In the genomic region with DNA sequence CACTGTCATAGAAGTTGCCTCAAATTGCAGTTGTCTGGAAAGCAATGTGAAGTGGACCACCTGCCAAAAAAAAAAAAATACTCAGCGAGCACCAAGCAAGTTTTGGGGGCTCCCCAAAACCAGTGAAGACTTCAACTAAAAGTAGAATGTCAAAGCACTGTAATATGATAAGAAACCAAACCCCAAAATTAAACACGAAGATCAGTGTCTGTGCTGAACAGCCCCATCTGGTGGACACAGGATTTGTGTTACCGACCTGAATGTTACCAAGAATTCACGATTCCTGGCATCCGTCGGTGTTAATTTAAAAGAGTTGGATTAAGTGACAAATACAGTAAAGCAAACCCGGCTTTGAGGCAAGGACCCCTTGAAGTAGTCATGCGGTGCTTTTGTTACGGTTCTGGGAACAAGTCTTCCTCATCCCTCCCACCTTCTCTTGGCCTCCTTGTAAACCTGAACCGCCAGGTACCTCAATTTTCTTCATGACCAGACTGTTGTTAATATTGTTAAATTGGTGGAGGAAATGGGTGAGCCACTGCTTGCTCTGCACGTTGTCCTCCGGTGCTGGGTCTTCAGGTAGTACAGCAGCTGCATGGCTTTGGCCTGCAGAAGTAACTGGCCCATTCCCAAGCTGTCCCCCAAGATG, we compare ENCODE assay signal across 7 cellular contexts. TPM values are rescaled to one million over a fixed set of nuclear protein-coding genes. Genes with fewer than 3 reads are reported as not detected.
DNase-seq lines count a peak whose midpoint lies in the region; ATAC-seq, FAIRE-seq and TF ChIP-seq lines count a peak whose summit lies in the region.

No MANE protein-coding gene starts in this region.

- no peak overlapping the region for H3K27ac ChIP-seq in HepG2 (ENCODE audit: extremely low read length, insufficient read depth, low read length)

- TF ChIP-seq RAD21 in HepG2 (CRISPR knock-in tag; IDR thresholded peaks at IDR 0.05) = peak; percentile 69; the same call in 1 of the 2 replicates

- peak; percentile 72 for TF ChIP-seq CTCF in GM06990 (IDR thresholded peaks at IDR 0.05; ENCODE audit: insufficient read depth, low read length, poor library complexity, severe bottlenecking)
- no peak for TF ChIP-seq CTCF in activated B cell treated with CpG ODN at 0.5 μM for 24 hours (IDR thresholded peaks at IDR 0.05)
- TF ChIP-seq CTCF in HepG2 (CRISPR knock-in tag; IDR thresholded peaks at IDR 0.05) = peak; percentile 88

- H3K27me3 ChIP-seq in GM06990 (replicated peaks; ENCODE audit: control insufficient read depth, insufficient read depth, low read length) = no peaks in the 10 kb centered on the region; the same call in 1 of the 2 replicates
- no peaks in the 10 kb centered on the region for H3K27me3 ChIP-seq in HepG2 (ENCODE audit: control insufficient read depth in 1 of 2, insufficient read depth in 2 of 2, low read length in 2 of 2)

- H3K4me1 ChIP-seq in HepG2 (ENCODE audit: insufficient read depth, low read length) = peaks cover 43% of the 10 kb centered on the region

- H3K27me3 Mint-ChIP-seq in activated B cell treated with CpG ODN at 0.5 μM for 24 hours = peaks cover 13% of the 10 kb centered on the region

- H3K9me3 ChIP-seq in HepG2 (ENCODE audit: low read length) = no peaks in the 10 kb centered on the region

- peak overlapping the region; percentile 24 for H3K4me3 Mint-ChIP-seq in activated B cell treated with CpG ODN at 0.5 μM for 24 hours

- no peak for TF ChIP-seq POLR2A in HepG2 (IDR thresholded peaks at IDR 0.05; ENCODE audit: insufficient read depth in 1 of 2, low read depth in 2 of 2, low read length in 2 of 2)

- no peak overlapping the region for H2AFZ ChIP-seq in HepG2 (ENCODE audit: low read length)

- peak; percentile 13 for DNase-seq in GM06990 (ENCODE audit: extremely low read depth, insufficient read length)
- peak; percentile 53 for DNase-seq in LHCN-M2 (ENCODE audit: low read depth)
- DNase-seq in activated B cell treated with CpG ODN at 0.5 μM for 24 hours = no peak
- peak; percentile 65 for DNase-seq in cerebellar cortex (ENCODE audit: low spot score)
- peak; percentile 63 for DNase-seq in HepG2 (ENCODE audit: low spot score)
- peak; percentile 35 for DNase-seq in stimulated activated CD8-positive, alpha-beta memory T cell treated with anti-CD3 and anti-CD28 coated beads, Interleukin-12 subunit alpha, Interleukin-12 subunit beta, amount 100 ng/mL, for 1 hour (ENCODE audit: low read depth)

- BruUV-seq in HepG2 (replicated peaks; lab: Mats Ljungman, UMichigan) = no TSS peak

- peak; percentile 92 for FAIRE-seq in HepG2 (lab: Jason Lieb, UNC)

- H3K4me3 ChIP-seq in GM06990 (replicated peaks; ENCODE audit: low read depth, low read length) (no peak overlapping the region), HepG2 (replicated peaks in 1 of 3; ENCODE audit: insufficient read depth in 1 of 3, low read depth in 2 of 3, low read length in 3 of 3) (no peak overlapping the region)

- H3K9ac ChIP-seq in HepG2 (ENCODE audit: insufficient read depth, low read depth, low read length) = no peak overlapping the region

- intact Hi-C loops in activated B cell treated with CpG ODN at 0.5 μM for 24 hours (cut with micrococcal nuclease) (no loop called here), HepG2 (cut with micrococcal nuclease; ENCODE audit: unreplicated experiment) (no loop called here)

- peaks cover 13% of the 10 kb centered on the region for H3K4me1 Mint-ChIP-seq in activated B cell treated with CpG ODN at 0.5 μM for 24 hours

- H3K27ac Mint-ChIP-seq in activated B cell treated with CpG ODN at 0.5 μM for 24 hours = no peak overlapping the region

- 35% methylated on average over 12 of the region's 12 CpGs for WGBS in HepG2 (ENCODE audit: low lambda C conversion rate)

- CTCF ChIA-PET in activated B cell treated with CpG ODN at 0.5 μM for 24 hours (lab: Charles Lee) = no interaction called here
- CTCF ChIA-PET in HepG2 (lab: Yijun Ruan, JAX; ENCODE audit: low intra/inter-chr PET ratio, low total read pairs) = interaction anchor here (1.0 kb wide), 1 partner anchor 239 kb away, joined by 6 read pairs; no protein-coding TSS in a partner anchor

- no peaks in the 10 kb centered on the region for H4K20me1 ChIP-seq in HepG2 (ENCODE audit: insufficient read depth, low read length)

- TF ChIP-seq EP300 in HepG2 (IDR thresholded peaks at IDR 0.05; ENCODE audit: low read depth in 2 of 2, low read length in 2 of 2) = no peak
- TF ChIP-seq EP300 in HepG2 (CRISPR knock-in tag; IDR thresholded peaks at IDR 0.05; ENCODE audit: borderline replicate concordance) = no peak

- H3K36me3 ChIP-seq in GM06990 (ENCODE audit: control insufficient read depth, insufficient read depth, low read length) (no peaks in the 10 kb centered on the region), HepG2 (replicated peaks in 1 of 2; ENCODE audit: control insufficient read depth in 1 of 2, insufficient read depth in 2 of 2, low read length in 2 of 2) (no peaks in the 10 kb centered on the region)

- H3K4me2 ChIP-seq in HepG2 (ENCODE audit: low read depth, low read length) = no peak overlapping the region

- POLR2A ChIA-PET in activated B cell treated with CpG ODN at 0.5 μM for 24 hours (lab: Charles Lee) = no interaction called here
- POLR2A ChIA-PET in HepG2 (lab: Yijun Ruan, JAX) = no interaction called here

- H3K9me3 Mint-ChIP-seq in activated B cell treated with CpG ODN at 0.5 μM for 24 hours = no peaks in the 10 kb centered on the region

- H3K79me2 ChIP-seq in HepG2 (ENCODE audit: insufficient read depth, low read length) = no peaks in the 10 kb centered on the region

- in situ Hi-C loops in HepG2 (cut with HindIII; ENCODE audit: extremely low pct_ligation_motif_present, low pct_unique_long_range_greater_than_20kb) = no loop called here

- H3K36me3 Mint-ChIP-seq in activated B cell treated with CpG ODN at 0.5 μM for 24 hours (ENCODE audit: low read depth) = no peaks in the 10 kb centered on the region

- ATAC-seq in activated B cell treated with CpG ODN at 0.5 μM for 24 hours (ENCODE audit: low read depth) (no peak), HepG2 (peak; percentile 64), HG03521 (IDR thresholded peaks at IDR 0.05; ENCODE audit: unreplicated experiment) (no peak)

RNA-seq across cellular contexts. Expression of gene SSB, which starts 31.3 kb away (rescaled TPM):
- total RNA-seq in LHCN-M2 (2014; rRNA removed) (151 and 157 TPM in 2 replicates), activated B cell treated with CpG ODN at 0.5 μM for 24 hours (94.7 and 100 TPM in 2 replicates), HepG2 (2016; rRNA removed; fragmentation: Illumina TruSeq; extraction: Trizol) (208 and 344 TPM in 2 replicates)
- 129 TPM for polyA plus RNA-seq in LHCN-M2 (2012)
- total RNA-seq in HepG2 (2016; cell fraction: cytosol; rRNA removed; fragmentation: Illumina TruSeq; extraction: Trizol; ENCODE audit: low read depth) = 22.0 and 26.1 TPM in 2 replicates
- total RNA-seq in HepG2 (2016; cell fraction: insoluble cytoplasmic fraction; rRNA removed; fragmentation: Illumina TruSeq; extraction: Trizol) = 224 and 344 TPM in 2 replicates
- total RNA-seq in HepG2 (2016; cell fraction: membrane; rRNA removed; fragmentation: Illumina TruSeq; extraction: Trizol) = 39.4 and 51.5 TPM in 2 replicates
- total RNA-seq in HepG2 (2016; cell fraction: nucleus; rRNA removed; fragmentation: Illumina TruSeq; extraction: Trizol) = 156 and 161 TPM in 2 replicates
- 77.0 and 109 TPM in 2 replicates for polyA plus RNA-seq in HepG2 (2011; rRNA removed)
- 38.7 and 50.8 TPM in 2 replicates for polyA plus RNA-seq in HepG2 (2011; cell fraction: cytosol; rRNA removed)
- 66.2 and 105 TPM in 2 replicates for polyA plus RNA-seq in HepG2 (2011; cell fraction: nucleus; rRNA removed)
- 157 and 209 TPM in 2 replicates for polyA plus RNA-seq in HepG2 (2012)
- polyA plus RNA-seq in HepG2 (2016; cell fraction: cytosol; fragmentation: Illumina TruSeq; extraction: Trizol; ENCODE audit: low read depth) = 19.2 and 19.3 TPM in 2 replicates
- 441 and 470 TPM in 2 replicates for polyA plus RNA-seq in HepG2 (2016; cell fraction: insoluble cytoplasmic fraction; fragmentation: Illumina TruSeq; extraction: Trizol; ENCODE audit: low read depth)
- polyA plus RNA-seq in HepG2 (2016; cell fraction: membrane; fragmentation: Illumina TruSeq; extraction: Trizol; ENCODE audit: low read depth) = 30.3 and 34.1 TPM in 2 replicates
- 324 and 340 TPM in 2 replicates for polyA plus RNA-seq in HepG2 (2016; cell fraction: nucleus; fragmentation: Illumina TruSeq; extraction: Trizol; ENCODE audit: insufficient read depth, low read depth)
- 7.8 and 10.0 TPM in 2 replicates for polyA minus RNA-seq in HepG2 (2011; rRNA and poly(A)+ RNA removed; ENCODE audit: low replicate concordance)
- polyA minus RNA-seq in HepG2 (2011; cell fraction: cytosol; rRNA and poly(A)+ RNA removed) = 30.6 and 40.2 TPM in 2 replicates
- 102 and 107 TPM in 2 replicates for polyA minus RNA-seq in HepG2 (2011; cell fraction: nucleus; rRNA and poly(A)+ RNA removed)

RNA-seq across cellular contexts. Expression of gene KLHL23, which starts 33.7 kb away (rescaled TPM):
- total RNA-seq in LHCN-M2 (2014; rRNA removed) (3.3 and 4.6 TPM in 2 replicates), activated B cell treated with CpG ODN at 0.5 μM for 24 hours (2.1 and 2.6 TPM in 2 replicates), HepG2 (2016; rRNA removed; fragmentation: Illumina TruSeq; extraction: Trizol) (52.4 and 70.4 TPM in 2 replicates)
- polyA plus RNA-seq in LHCN-M2 (2012) = 0.96 TPM
- total RNA-seq in HepG2 (2016; cell fraction: cytosol; rRNA removed; fragmentation: Illumina TruSeq; extraction: Trizol; ENCODE audit: low read depth) = 3.8 and 4.0 TPM in 2 replicates
- 53.0 and 76.0 TPM in 2 replicates for total RNA-seq in HepG2 (2016; cell fraction: insoluble cytoplasmic fraction; rRNA removed; fragmentation: Illumina TruSeq; extraction: Trizol)
- 21.1 and 22.5 TPM in 2 replicates for total RNA-seq in HepG2 (2016; cell fraction: membrane; rRNA removed; fragmentation: Illumina TruSeq; extraction: Trizol)
- 36.3 and 42.1 TPM in 2 replicates for total RNA-seq in HepG2 (2016; cell fraction: nucleus; rRNA removed; fragmentation: Illumina TruSeq; extraction: Trizol)
- polyA plus RNA-seq in HepG2 (2011; rRNA removed) = 23.2 and 26.1 TPM in 2 replicates
- polyA plus RNA-seq in HepG2 (2011; cell fraction: cytosol; rRNA removed) = 10.9 and 22.4 TPM in 2 replicates
- polyA plus RNA-seq in HepG2 (2011; cell fraction: nucleus; rRNA removed) = 8.3 and 11.2 TPM in 2 replicates
- 30.0 and 30.2 TPM in 2 replicates for polyA plus RNA-seq in HepG2 (2012)
- polyA plus RNA-seq in HepG2 (2016; cell fraction: cytosol; fragmentation: Illumina TruSeq; extraction: Trizol; ENCODE audit: low read depth) = 1.9 and 2.2 TPM in 2 replicates
- polyA plus RNA-seq in HepG2 (2016; cell fraction: insoluble cytoplasmic fraction; fragmentation: Illumina TruSeq; extraction: Trizol; ENCODE audit: low read depth) = 48.0 and 49.5 TPM in 2 replicates
- 9.5 and 10.3 TPM in 2 replicates for polyA plus RNA-seq in HepG2 (2016; cell fraction: membrane; fragmentation: Illumina TruSeq; extraction: Trizol; ENCODE audit: low read depth)
- 30.0 and 37.3 TPM in 2 replicates for polyA plus RNA-seq in HepG2 (2016; cell fraction: nucleus; fragmentation: Illumina TruSeq; extraction: Trizol; ENCODE audit: insufficient read depth, low read depth)
- polyA minus RNA-seq in HepG2 (2011; rRNA and poly(A)+ RNA removed; ENCODE audit: low replicate concordance) = 5.5 and 20.6 TPM in 2 replicates
- 40.3 and 63.9 TPM in 2 replicates for polyA minus RNA-seq in HepG2 (2011; cell fraction: cytosol; rRNA and poly(A)+ RNA removed)
- polyA minus RNA-seq in HepG2 (2011; cell fraction: nucleus; rRNA and poly(A)+ RNA removed) = 38.0 and 58.4 TPM in 2 replicates

RNA-seq across cellular contexts. Expression of gene METTL5, which starts 57.3 kb away (rescaled TPM):
- 48.7 and 54.0 TPM in 2 replicates for total RNA-seq in LHCN-M2 (2014; rRNA removed)
- polyA plus RNA-seq in LHCN-M2 (2012) = 75.9 TPM
- total RNA-seq in activated B cell treated with CpG ODN at 0.5 μM for 24 hours = 48.3 and 51.1 TPM in 2 replicates
- total RNA-seq in HepG2 (2016; rRNA removed; fragmentation: Illumina TruSeq; extraction: Trizol) = 95.1 and 129 TPM in 2 replicates
- 58.3 and 79.4 TPM in 2 replicates for total RNA-seq in HepG2 (2016; cell fraction: cytosol; rRNA removed; fragmentation: Illumina TruSeq; extraction: Trizol; ENCODE audit: low read depth)
- 88.5 and 134 TPM in 2 replicates for total RNA-seq in HepG2 (2016; cell fraction: insoluble cytoplasmic fraction; rRNA removed; fragmentation: Illumina TruSeq; extraction: Trizol)
- 60.2 and 79.2 TPM in 2 replicates for total RNA-seq in HepG2 (2016; cell fraction: membrane; rRNA removed; fragmentation: Illumina TruSeq; extraction: Trizol)
- 42.4 and 44.9 TPM in 2 replicates for total RNA-seq in HepG2 (2016; cell fraction: nucleus; rRNA removed; fragmentation: Illumina TruSeq; extraction: Trizol)
- polyA plus RNA-seq in HepG2 (2011; rRNA removed) = 39.4 and 50.7 TPM in 2 replicates
- 31.7 and 48.5 TPM in 2 replicates for polyA plus RNA-seq in HepG2 (2011; cell fraction: cytosol; rRNA removed)
- polyA plus RNA-seq in HepG2 (2011; cell fraction: nucleus; rRNA removed) = 10.9 and 13.8 TPM in 2 replicates
- 75.0 and 115 TPM in 2 replicates for polyA plus RNA-seq in HepG2 (2012)
- 75.1 and 103 TPM in 2 replicates for polyA plus RNA-seq in HepG2 (2016; cell fraction: cytosol; fragmentation: Illumina TruSeq; extraction: Trizol; ENCODE audit: low read depth)
- 159 and 167 TPM in 2 replicates for polyA plus RNA-seq in HepG2 (2016; cell fraction: insoluble cytoplasmic fraction; fragmentation: Illumina TruSeq; extraction: Trizol; ENCODE audit: low read depth)
- 67.4 and 91.3 TPM in 2 replicates for polyA plus RNA-seq in HepG2 (2016; cell fraction: membrane; fragmentation: Illumina TruSeq; extraction: Trizol; ENCODE audit: low read depth)
- 77.1 and 79.7 TPM in 2 replicates for polyA plus RNA-seq in HepG2 (2016; cell fraction: nucleus; fragmentation: Illumina TruSeq; extraction: Trizol; ENCODE audit: insufficient read depth, low read depth)
- 6.9 and 9.0 TPM in 2 replicates for polyA minus RNA-seq in HepG2 (2011; rRNA and poly(A)+ RNA removed; ENCODE audit: low replicate concordance)
- 17.9 and 19.6 TPM in 2 replicates for polyA minus RNA-seq in HepG2 (2011; cell fraction: cytosol; rRNA and poly(A)+ RNA removed)
- 19.9 and 21.2 TPM in 2 replicates for polyA minus RNA-seq in HepG2 (2011; cell fraction: nucleus; rRNA and poly(A)+ RNA removed)

RNA-seq across cellular contexts. Expression of gene UBR3, which starts 59.9 kb away (rescaled TPM):
- total RNA-seq in LHCN-M2 (2014; rRNA removed) = 21.7 and 26.3 TPM in 2 replicates
- polyA plus RNA-seq in LHCN-M2 (2012) = 8.4 TPM
- 29.4 and 35.6 TPM in 2 replicates for total RNA-seq in activated B cell treated with CpG ODN at 0.5 μM for 24 hours
- 28.0 and 31.6 TPM in 2 replicates for total RNA-seq in HepG2 (2016; rRNA removed; fragmentation: Illumina TruSeq; extraction: Trizol)
- 9.8 and 9.9 TPM in 2 replicates for total RNA-seq in HepG2 (2016; cell fraction: cytosol; rRNA removed; fragmentation: Illumina TruSeq; extraction: Trizol; ENCODE audit: low read depth)
- 28.5 TPM in 2 replicates for total RNA-seq in HepG2 (2016; cell fraction: insoluble cytoplasmic fraction; rRNA removed; fragmentation: Illumina TruSeq; extraction: Trizol)
- 9.7 and 13.2 TPM in 2 replicates for total RNA-seq in HepG2 (2016; cell fraction: membrane; rRNA removed; fragmentation: Illumina TruSeq; extraction: Trizol)
- total RNA-seq in HepG2 (2016; cell fraction: nucleus; rRNA removed; fragmentation: Illumina TruSeq; extraction: Trizol) = 87.9 TPM in 2 replicates
- 12.7 and 15.1 TPM in 2 replicates for polyA plus RNA-seq in HepG2 (2011; rRNA removed)
- polyA plus RNA-seq in HepG2 (2011; cell fraction: cytosol; rRNA removed) = 5.8 and 8.8 TPM in 2 replicates
- 11.8 and 14.4 TPM in 2 replicates for polyA plus RNA-seq in HepG2 (2011; cell fraction: nucleus; rRNA removed)
- 15.7 and 21.2 TPM in 2 replicates for polyA plus RNA-seq in HepG2 (2012)
- polyA plus RNA-seq in HepG2 (2016; cell fraction: cytosol; fragmentation: Illumina TruSeq; extraction: Trizol; ENCODE audit: low read depth) = 0.95 and 1.1 TPM in 2 replicates
- 23.3 and 26.2 TPM in 2 replicates for polyA plus RNA-seq in HepG2 (2016; cell fraction: insoluble cytoplasmic fraction; fragmentation: Illumina TruSeq; extraction: Trizol; ENCODE audit: low read depth)
- 2.1 and 2.9 TPM in 2 replicates for polyA plus RNA-seq in HepG2 (2016; cell fraction: membrane; fragmentation: Illumina TruSeq; extraction: Trizol; ENCODE audit: low read depth)
- polyA plus RNA-seq in HepG2 (2016; cell fraction: nucleus; fragmentation: Illumina TruSeq; extraction: Trizol; ENCODE audit: insufficient read depth, low read depth) = 42.6 and 46.5 TPM in 2 replicates
- polyA minus RNA-seq in HepG2 (2011; rRNA and poly(A)+ RNA removed; ENCODE audit: low replicate concordance) = 15.2 and 23.6 TPM in 2 replicates
- 30.8 and 37.0 TPM in 2 replicates for polyA minus RNA-seq in HepG2 (2011; cell fraction: cytosol; rRNA and poly(A)+ RNA removed)
- 166 and 176 TPM in 2 replicates for polyA minus RNA-seq in HepG2 (2011; cell fraction: nucleus; rRNA and poly(A)+ RNA removed)
